1 cellular context compared by ENCODE assay signal in genomic region chr20:38927902-38928578, GRCh38.
TF ChIP-seq lines count a peak whose summit lies in the region.

No MANE protein-coding gene starts in this region.

TF ChIP-seq in HepG2, 621 proteins besides CTCF, POLR2A, EP300 and RAD21 (continued from another document and continues in another):
- 0 out of 2 replicates have a peak, but pooled peaks have one; percentile 40 for TF ChIP-seq ZNF607 (CRISPR knock-in tag; IDR thresholded peaks at IDR 0.05; ENCODE audit: borderline replicate concordance)
- TF ChIP-seq, protein P1, sequence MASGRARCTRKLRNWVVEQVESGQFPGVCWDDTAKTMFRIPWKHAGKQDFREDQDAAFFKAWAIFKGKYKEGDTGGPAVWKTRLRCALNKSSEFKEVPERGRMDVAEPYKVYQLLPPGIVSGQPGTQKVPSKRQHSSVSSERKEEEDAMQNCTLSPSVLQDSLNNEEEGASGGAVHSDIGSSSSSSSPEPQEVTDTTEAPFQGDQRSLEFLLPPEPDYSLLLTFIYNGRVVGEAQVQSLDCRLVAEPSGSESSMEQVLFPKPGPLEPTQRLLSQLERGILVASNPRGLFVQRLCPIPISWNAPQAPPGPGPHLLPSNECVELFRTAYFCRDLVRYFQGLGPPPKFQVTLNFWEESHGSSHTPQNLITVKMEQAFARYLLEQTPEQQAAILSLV (CRISPR knock-in tag; IDR thresholded peaks at IDR 0.05; ENCODE audit: borderline replicate concordance) = peak; percentile 66; the same call in 1 of the 2 replicates
- 0 out of 2 replicates have a peak, but pooled peaks have one; percentile 25 for TF ChIP-seq ZBTB38 (CRISPR knock-in tag; IDR thresholded peaks at IDR 0.05)
- 0 out of 2 replicates have a peak, but pooled peaks have one; percentile 38 for TF ChIP-seq TBX2 (CRISPR knock-in tag; IDR thresholded peaks at IDR 0.05; ENCODE audit: borderline replicate concordance)
- TF ChIP-seq KLF9 (CRISPR knock-in tag; IDR thresholded peaks at IDR 0.05; ENCODE audit: low read depth) = peak; percentile 79; the same call in 1 of the 2 replicates
- TF ChIP-seq ZSCAN25 (CRISPR knock-in tag; IDR thresholded peaks at IDR 0.05) = peak; percentile 22; the same call in 1 of the 2 replicates
- TF ChIP-seq ZNF704 (CRISPR knock-in tag; IDR thresholded peaks at IDR 0.05; ENCODE audit: borderline replicate concordance) = 0 out of 2 replicates have a peak, but pooled peaks have one; percentile 37
- no peak for TF ChIP-seq KMT2A (CRISPR knock-in tag; IDR thresholded peaks at IDR 0.05)
- peak; percentile 40; the same call in 1 of the 2 replicates for TF ChIP-seq ZNF772 (CRISPR knock-in tag; IDR thresholded peaks at IDR 0.05)
- 0 out of 2 replicates have a peak, but pooled peaks have one; percentile 22 for TF ChIP-seq ZFP36L1 (CRISPR knock-in tag; IDR thresholded peaks at IDR 0.05)
- TF ChIP-seq, protein P2, sequence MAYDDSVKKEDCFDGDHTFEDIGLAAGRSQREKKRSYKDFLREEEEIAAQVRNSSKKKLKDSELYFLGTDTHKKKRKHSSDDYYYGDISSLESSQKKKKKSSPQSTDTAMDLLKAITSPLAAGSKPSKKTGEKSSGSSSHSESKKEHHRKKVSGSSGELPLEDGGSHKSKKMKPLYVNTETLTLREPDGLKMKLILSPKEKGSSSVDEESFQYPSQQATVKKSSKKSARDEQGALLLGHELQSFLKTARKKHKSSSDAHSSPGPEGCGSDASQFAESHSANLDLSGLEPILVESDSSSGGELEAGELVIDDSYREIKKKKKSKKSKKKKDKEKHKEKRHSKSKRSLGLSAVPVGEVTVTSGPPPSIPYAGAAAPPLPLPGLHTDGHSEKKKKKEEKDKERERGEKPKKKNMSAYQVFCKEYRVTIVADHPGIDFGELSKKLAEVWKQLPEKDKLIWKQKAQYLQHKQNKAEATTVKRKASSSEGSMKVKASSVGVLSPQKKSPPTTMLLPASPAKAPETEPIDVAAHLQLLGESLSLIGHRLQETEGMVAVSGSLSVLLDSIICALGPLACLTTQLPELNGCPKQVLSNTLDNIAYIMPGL (CRISPR knock-in tag; IDR thresholded peaks at IDR 0.05; ENCODE audit: borderline replicate concordance in 1 of 2, low read depth in 1 of 2) = 0 out of 4 replicates have a peak, but pooled peaks of 1 of the 2 experiments have one; percentile 30
- 0 out of 2 replicates have a peak, but pooled peaks have one; percentile 51 for TF ChIP-seq ZKSCAN1 (IDR thresholded peaks at IDR 0.05; ENCODE audit: low read length)
- TF ChIP-seq RORA (CRISPR knock-in tag; IDR thresholded peaks at IDR 0.05) = no peak
- no peak for TF ChIP-seq MATR3 (CRISPR knock-in tag; IDR thresholded peaks at IDR 0.05)
- no peak for TF ChIP-seq GZF1 (CRISPR knock-in tag; IDR thresholded peaks at IDR 0.05)
- 0 out of 2 replicates have a peak, but pooled peaks have one; percentile 2 for TF ChIP-seq ZBTB7B (CRISPR knock-in tag; IDR thresholded peaks at IDR 0.05)
- 0 out of 2 replicates have a peak, but pooled peaks have one; percentile 38 for TF ChIP-seq ZNF687 (CRISPR knock-in tag; IDR thresholded peaks at IDR 0.05)
- no peak for TF ChIP-seq IRX3 (CRISPR knock-in tag; IDR thresholded peaks at IDR 0.05; ENCODE audit: borderline replicate concordance, low read depth)
- 0 out of 2 replicates have a peak, but pooled peaks have one; percentile 5 for TF ChIP-seq ZNF768 (CRISPR knock-in tag; IDR thresholded peaks at IDR 0.05)
- TF ChIP-seq ZNF460 (CRISPR knock-in tag; IDR thresholded peaks at IDR 0.05; ENCODE audit: borderline replicate concordance) = no peak
- TF ChIP-seq ZNF891 (CRISPR knock-in tag; IDR thresholded peaks at IDR 0.05) = peak; percentile 26; the same call in 1 of the 2 replicates
- 0 out of 2 replicates have a peak, but pooled peaks have one; percentile 36 for TF ChIP-seq EED (CRISPR knock-in tag; IDR thresholded peaks at IDR 0.05)
- no peak for TF ChIP-seq HOXA3 (CRISPR knock-in tag; IDR thresholded peaks at IDR 0.05)
- no peak for TF ChIP-seq RFX3 (CRISPR knock-in tag; IDR thresholded peaks at IDR 0.05)
- TF ChIP-seq SAP130 (CRISPR knock-in tag; IDR thresholded peaks at IDR 0.05; ENCODE audit: low read depth) = peak; percentile 18; the same call in 1 of the 2 replicates
- TF ChIP-seq ZBTB40 (IDR thresholded peaks at IDR 0.05) = no peak
- TF ChIP-seq ZBTB40 (CRISPR knock-in tag; IDR thresholded peaks at IDR 0.05) = peak; percentile 62; the same call in 1 of the 2 replicates
- TF ChIP-seq BATF2 (CRISPR knock-in tag; IDR thresholded peaks at IDR 0.05) = 0 out of 2 replicates have a peak, but pooled peaks have one; percentile 8
- TF ChIP-seq ZNF550 (CRISPR knock-in tag; IDR thresholded peaks at IDR 0.05; ENCODE audit: borderline replicate concordance) = 0 out of 2 replicates have a peak, but pooled peaks have one; percentile 60
- TF ChIP-seq ZNF124 (CRISPR knock-in tag; IDR thresholded peaks at IDR 0.05) = peak; percentile 12; the same call in 1 of the 2 replicates
- 0 out of 2 replicates have a peak, but pooled peaks have one; percentile 50 for TF ChIP-seq ZNF564 (CRISPR knock-in tag; IDR thresholded peaks at IDR 0.05)
- no peak for TF ChIP-seq KAT8 (CRISPR knock-in tag; IDR thresholded peaks at IDR 0.05)
- no peak for TF ChIP-seq ZSCAN12 (CRISPR knock-in tag; IDR thresholded peaks at IDR 0.05)
- TF ChIP-seq ZBTB1 (CRISPR knock-in tag; IDR thresholded peaks at IDR 0.05; ENCODE audit: borderline replicate concordance) = no peak
- TF ChIP-seq ZC3H13 (CRISPR knock-in tag; IDR thresholded peaks at IDR 0.05) = peak; percentile 20; the same call in 1 of the 2 replicates
- TF ChIP-seq ZNF225 (CRISPR knock-in tag; IDR thresholded peaks at IDR 0.05) = peak; percentile 27; the same call in 1 of the 2 replicates
- TF ChIP-seq HDAC1 (CRISPR knock-in tag; IDR thresholded peaks at IDR 0.05) = 0 out of 2 replicates have a peak, but pooled peaks have one; percentile 29
- peak; percentile 37 for TF ChIP-seq ZNF781 (CRISPR knock-in tag; IDR thresholded peaks at IDR 0.05; ENCODE audit: borderline replicate concordance, not compliant biosample characterization)
- TF ChIP-seq EEA1 (CRISPR knock-in tag; IDR thresholded peaks at IDR 0.05; ENCODE audit: borderline replicate concordance) = 0 out of 2 replicates have a peak, but pooled peaks have one; percentile 36
- 0 out of 2 replicates have a peak, but pooled peaks have one; percentile 6 for TF ChIP-seq YEATS2 (CRISPR knock-in tag; IDR thresholded peaks at IDR 0.05; ENCODE audit: borderline replicate concordance)
- no peak for TF ChIP-seq ATF7-NPFF (CRISPR knock-in tag; IDR thresholded peaks at IDR 0.05; ENCODE audit: low read depth)
- 0 out of 2 replicates have a peak, but pooled peaks have one; percentile 15 for TF ChIP-seq CCDC6 (CRISPR knock-in tag; IDR thresholded peaks at IDR 0.05)
- TF ChIP-seq HNRNPL (IDR thresholded peaks at IDR 0.05; ENCODE audit: low read depth, low read length) = peak; percentile 82; the same call in 1 of the 2 replicates
- 0 out of 2 replicates have a peak, but pooled peaks have one; percentile 18 for TF ChIP-seq RXRA (CRISPR knock-in tag; IDR thresholded peaks at IDR 0.05)
- TF ChIP-seq, protein P3, sequence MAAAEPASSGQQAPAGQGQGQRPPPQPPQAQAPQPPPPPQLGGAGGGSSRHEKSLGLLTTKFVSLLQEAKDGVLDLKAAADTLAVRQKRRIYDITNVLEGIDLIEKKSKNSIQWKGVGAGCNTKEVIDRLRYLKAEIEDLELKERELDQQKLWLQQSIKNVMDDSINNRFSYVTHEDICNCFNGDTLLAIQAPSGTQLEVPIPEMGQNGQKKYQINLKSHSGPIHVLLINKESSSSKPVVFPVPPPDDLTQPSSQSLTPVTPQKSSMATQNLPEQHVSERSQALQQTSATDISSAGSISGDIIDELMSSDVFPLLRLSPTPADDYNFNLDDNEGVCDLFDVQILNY (CRISPR knock-in tag; conservative IDR thresholded peaks at IDR 0.05) = 0 out of 2 replicates have a peak, but pooled peaks have one; percentile 24
- TF ChIP-seq SIN3A (IDR thresholded peaks at IDR 0.05; ENCODE audit: borderline replicate concordance, low read depth, low read length) = peak; percentile 67; the same call in 1 of the 2 replicates
